ENCODE assay signal across 1 cellular context in the genomic region with DNA sequence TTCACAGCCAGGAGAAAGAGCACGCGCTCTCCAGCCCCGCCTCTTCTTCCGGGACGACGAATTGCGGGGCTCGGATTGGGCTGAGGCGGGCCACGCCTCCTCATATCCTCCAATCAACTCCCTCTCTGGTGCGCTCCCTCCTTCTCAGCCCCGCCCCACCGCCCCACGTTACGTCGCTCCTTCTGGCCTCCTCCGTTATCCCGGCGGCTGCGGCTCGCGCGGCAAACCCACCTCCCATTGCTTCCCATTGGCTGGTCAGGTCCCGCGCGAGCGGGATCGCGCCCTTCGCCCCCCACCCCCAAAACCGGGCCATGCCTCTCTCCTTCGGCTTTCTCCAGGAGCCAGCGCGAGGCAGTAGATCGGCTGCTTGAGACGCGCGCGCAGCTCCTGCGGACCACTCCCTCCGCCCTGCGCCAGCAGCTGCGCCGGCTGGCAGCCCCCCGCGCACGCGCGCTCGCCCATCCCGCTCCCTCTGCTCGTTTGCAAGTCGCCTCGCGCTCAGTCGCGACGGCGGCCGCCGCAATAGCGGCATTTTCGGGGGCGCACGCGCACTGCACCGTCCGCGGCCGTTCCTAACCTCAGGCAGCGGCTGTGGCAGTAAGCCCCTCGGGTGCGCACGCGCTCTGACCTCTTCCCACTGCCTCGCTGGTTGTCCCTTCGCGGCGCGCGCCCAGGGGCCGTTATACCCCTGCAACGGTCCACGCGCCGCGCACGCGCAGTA.
TF ChIP-seq lines count a peak whose summit lies in the region.

No MANE protein-coding gene starts in this region.

TF ChIP-seq in neural cell, 6 proteins besides CTCF, POLR2A, EP300 and RAD21 (continued from another document):
- TF ChIP-seq, protein P1, sequence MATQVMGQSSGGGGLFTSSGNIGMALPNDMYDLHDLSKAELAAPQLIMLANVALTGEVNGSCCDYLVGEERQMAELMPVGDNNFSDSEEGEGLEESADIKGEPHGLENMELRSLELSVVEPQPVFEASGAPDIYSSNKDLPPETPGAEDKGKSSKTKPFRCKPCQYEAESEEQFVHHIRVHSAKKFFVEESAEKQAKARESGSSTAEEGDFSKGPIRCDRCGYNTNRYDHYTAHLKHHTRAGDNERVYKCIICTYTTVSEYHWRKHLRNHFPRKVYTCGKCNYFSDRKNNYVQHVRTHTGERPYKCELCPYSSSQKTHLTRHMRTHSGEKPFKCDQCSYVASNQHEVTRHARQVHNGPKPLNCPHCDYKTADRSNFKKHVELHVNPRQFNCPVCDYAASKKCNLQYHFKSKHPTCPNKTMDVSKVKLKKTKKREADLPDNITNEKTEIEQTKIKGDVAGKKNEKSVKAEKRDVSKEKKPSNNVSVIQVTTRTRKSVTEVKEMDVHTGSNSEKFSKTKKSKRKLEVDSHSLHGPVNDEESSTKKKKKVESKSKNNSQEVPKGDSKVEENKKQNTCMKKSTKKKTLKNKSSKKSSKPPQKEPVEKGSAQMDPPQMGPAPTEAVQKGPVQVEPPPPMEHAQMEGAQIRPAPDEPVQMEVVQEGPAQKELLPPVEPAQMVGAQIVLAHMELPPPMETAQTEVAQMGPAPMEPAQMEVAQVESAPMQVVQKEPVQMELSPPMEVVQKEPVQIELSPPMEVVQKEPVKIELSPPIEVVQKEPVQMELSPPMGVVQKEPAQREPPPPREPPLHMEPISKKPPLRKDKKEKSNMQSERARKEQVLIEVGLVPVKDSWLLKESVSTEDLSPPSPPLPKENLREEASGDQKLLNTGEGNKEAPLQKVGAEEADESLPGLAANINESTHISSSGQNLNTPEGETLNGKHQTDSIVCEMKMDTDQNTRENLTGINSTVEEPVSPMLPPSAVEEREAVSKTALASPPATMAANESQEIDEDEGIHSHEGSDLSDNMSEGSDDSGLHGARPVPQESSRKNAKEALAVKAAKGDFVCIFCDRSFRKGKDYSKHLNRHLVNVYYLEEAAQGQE (IDR thresholded peaks at IDR 0.05; ENCODE audit: borderline replicate concordance) = peak; percentile 96
- TF ChIP-seq POLR2AphosphoS5 (IDR thresholded peaks at IDR 0.05) = peak; percentile 84
- peak; percentile 95 for TF ChIP-seq MXI1 (conservative IDR thresholded peaks at IDR 0.05; ENCODE audit: poor library complexity, severe bottlenecking)
